Comparison of ENCODE assay signal across 9 cellular contexts in genomic region chr1:12433323-12434053, GRCh38.
A peak's percentile ranks its signal among the peaks of the same experiment; 100 is the strongest.
DNase-seq lines count a peak whose midpoint lies in the region; TF ChIP-seq lines count a peak whose summit lies in the region.
"Had no signal": no experiment of that assay in that cellular context is flagged by ENCODE, and none has a peak within 500 bp of the region (broad histone marks: within the 10 kb centered on the region; RNA-seq: fewer than 3 reads in every experiment).

No MANE protein-coding gene starts in this region.

- CTCF ChIA-PET in activated naive CD4-positive, alpha-beta T cell treated with anti-CD3 and anti-CD28 coated beads, Interleukin-2, amount 10 ng/mL, durations not matched to agents 7 days and 5 days (lab: Charles Lee) = interaction anchor here (0.7 to 1.4 kb wide), 4 partner anchors 14 to 185 kb away, joined by 3 to 5 read pairs (median 4); partner anchors contain the start of gene DHRS3

- no peak overlapping the region for H2AFZ ChIP-seq in mesenchymal stem cell (ENCODE audit: low read depth, low read length)

- peak overlapping the region; percentile 25 for H3K4me3 Mint-ChIP-seq in activated naive CD4-positive, alpha-beta T cell treated with anti-CD3 and anti-CD28 coated beads, Interleukin-2, amount 10 ng/mL, durations not matched to agents 7 days and 5 days

- H4K8ac ChIP-seq in mesenchymal stem cell (ENCODE audit: low read length) = no peak overlapping the region

- H3K9ac ChIP-seq in mesenchymal stem cell (ENCODE audit: low read length) = no peak overlapping the region

- H2BK12ac ChIP-seq in mesenchymal stem cell (ENCODE audit: low read length in 2 of 2) = no peak overlapping the region

- H3K23ac ChIP-seq in mesenchymal stem cell (ENCODE audit: low read length in 2 of 2) = no peak overlapping the region

- H3K27ac Mint-ChIP-seq in activated naive CD4-positive, alpha-beta T cell treated with anti-CD3 and anti-CD28 coated beads, Interleukin-2, amount 10 ng/mL, durations not matched to agents 7 days and 5 days = peak overlapping the region; percentile 88

- H2BK5ac ChIP-seq in mesenchymal stem cell (ENCODE audit: low read depth, low read length, poor library complexity, severe bottlenecking) = no peak overlapping the region

- peaks cover 13% of the 10 kb centered on the region for H3K9me3 Mint-ChIP-seq in activated naive CD4-positive, alpha-beta T cell treated with anti-CD3 and anti-CD28 coated beads, Interleukin-2, amount 10 ng/mL, durations not matched to agents 7 days and 5 days

- H4K91ac ChIP-seq in mesenchymal stem cell (ENCODE audit: low read length) = no peak overlapping the region

- H3K27ac ChIP-seq in mesenchymal stem cell (ENCODE audit: low read length, poor library complexity, severe bottlenecking) = no peak overlapping the region
- peak overlapping the region; percentile 68 for H3K27ac ChIP-seq in urinary bladder (ENCODE audit: low read depth)

- H3K36me3 ChIP-seq in mesenchymal stem cell (ENCODE audit: control insufficient read depth in 1 of 2, insufficient read depth in 2 of 2, low read depth in 1 of 2, low read length in 2 of 2) = peaks cover 5 to 12% of the 10 kb centered on the region in 2 experiments
- no peaks in the 10 kb centered on the region for H3K36me3 ChIP-seq in urinary bladder (ENCODE audit: insufficient read depth)

- H3K9me3 ChIP-seq in mesenchymal stem cell (ENCODE audit: control insufficient read depth, low read length) = no peaks in the 10 kb centered on the region

- H3K18ac ChIP-seq in mesenchymal stem cell (ENCODE audit: low read depth in 1 of 2, low read length in 2 of 2) = no peak overlapping the region

- peaks cover 73% of the 10 kb centered on the region for H3K4me1 Mint-ChIP-seq in activated naive CD4-positive, alpha-beta T cell treated with anti-CD3 and anti-CD28 coated beads, Interleukin-2, amount 10 ng/mL, durations not matched to agents 7 days and 5 days

- peaks cover 3% of the 10 kb centered on the region for H3K27me3 Mint-ChIP-seq in activated naive CD4-positive, alpha-beta T cell treated with anti-CD3 and anti-CD28 coated beads, Interleukin-2, amount 10 ng/mL, durations not matched to agents 7 days and 5 days

- no peak for DNase-seq in activated naive CD4-positive, alpha-beta T cell treated with anti-CD3 and anti-CD28 coated beads, Interleukin-2, amount 10 ng/mL, durations not matched to agents 7 days and 5 days
- no peak for DNase-seq in activated naive CD4-positive, alpha-beta T cell treated with Interleukin-2 at 50 U/mL for 16 hours
- DNase-seq in cardiac fibroblast (ENCODE audit: low read depth in 2 of 2) (peak; percentile 49 to 54), mesenchymal stem cell (peak; percentile 27), NCI-H2196 (lab: John Stamatoyannopoulos, UW; ENCODE audit: unreplicated experiment) (no peak), GM19238 (ENCODE audit: insufficient read length, low spot score) (no peak)
- no peak for DNase-seq in stimulated activated CD4-positive, alpha-beta T cell treated with anti-CD3 and anti-CD28 coated beads, Interleukin-1b, Interleukin-23, amount 100 ng/mL, for 48 hours
- DNase-seq: NCI-H2029 treated with DMSO at 0.1 percent for 48 hours had no signal

- no peaks in the 10 kb centered on the region for H3K27me3 ChIP-seq in mesenchymal stem cell (ENCODE audit: control insufficient read depth in 1 of 2, insufficient read depth in 1 of 2, low read length in 2 of 2)

- no peak overlapping the region for H3K4me2 ChIP-seq in mesenchymal stem cell (ENCODE audit: low read length, poor library complexity, severe bottlenecking)

- H3K79me1 ChIP-seq in mesenchymal stem cell (replicated peaks; ENCODE audit: low read length, poor library complexity, severe bottlenecking) = peaks cover 3% of the 10 kb centered on the region

- no peak overlapping the region for H2BK15ac ChIP-seq in mesenchymal stem cell (ENCODE audit: low read depth, poor library complexity, severe bottlenecking)

- H2AK5ac ChIP-seq in mesenchymal stem cell (ENCODE audit: low read length, severe bottlenecking) = no peak overlapping the region

- H3K4me3 ChIP-seq in cardiac fibroblast (replicated peaks in 1 of 2; ENCODE audit: low read depth in 2 of 2, low read length in 2 of 2) (no peak overlapping the region), mesenchymal stem cell (ENCODE audit: insufficient read depth in 1 of 2, low read depth in 1 of 2, low read length in 2 of 2) (no peak overlapping the region), urinary bladder (ENCODE audit: low read depth, low read length) (no peak overlapping the region)

- H2BK120ac ChIP-seq in mesenchymal stem cell (ENCODE audit: low read depth, low read length) = no peak overlapping the region

- H3K4ac ChIP-seq in mesenchymal stem cell (ENCODE audit: low read depth in 1 of 2, low read length in 2 of 2) = no peak overlapping the region

- peaks cover 45% of the 10 kb centered on the region for H3K36me3 Mint-ChIP-seq in activated naive CD4-positive, alpha-beta T cell treated with anti-CD3 and anti-CD28 coated beads, Interleukin-2, amount 10 ng/mL, durations not matched to agents 7 days and 5 days

- no peak overlapping the region for H3K14ac ChIP-seq in mesenchymal stem cell (ENCODE audit: low read length in 2 of 2)

- H3K4me1 ChIP-seq in mesenchymal stem cell (ENCODE audit: control insufficient read depth, insufficient read depth, low read depth, low read length) (peaks cover 16% of the 10 kb centered on the region), urinary bladder (ENCODE audit: insufficient read depth) (peaks cover 2% of the 10 kb centered on the region)

- WGBS in mesenchymal stem cell = 58% methylated on average over 12 of the region's 12 CpGs
- 29% methylated on average over 12 of the region's 12 CpGs for WGBS in urinary bladder

- TF ChIP-seq CTCF in cardiac fibroblast (IDR thresholded peaks at IDR 0.05; ENCODE audit: low read depth, low read length) = no peak

Comparison
In these comparisons a context has a peak if more than half of its experiments do, and no peak if none do; other contexts are left out.
1. DNase-seq: peak in cardiac fibroblast (2 of 2) and mesenchymal stem cell (single experiment); none in activated naive CD4-positive, alpha-beta T cell treated with anti-CD3 and anti-CD28 coated beads, Interleukin-2, amount 10 ng/mL, durations not matched to agents 7 days and 5 days (single experiment), activated naive CD4-positive, alpha-beta T cell treated with Interleukin-2 at 50 U/mL for 16 hours (single experiment), NCI-H2196 (single experiment), GM19238 (single experiment) and stimulated activated CD4-positive, alpha-beta T cell treated with anti-CD3 and anti-CD28 coated beads, Interleukin-1b, Interleukin-23, amount 100 ng/mL, for 48 hours (single experiment).